Comparison of ENCODE assay signal across 1 cellular context in the genomic region with DNA sequence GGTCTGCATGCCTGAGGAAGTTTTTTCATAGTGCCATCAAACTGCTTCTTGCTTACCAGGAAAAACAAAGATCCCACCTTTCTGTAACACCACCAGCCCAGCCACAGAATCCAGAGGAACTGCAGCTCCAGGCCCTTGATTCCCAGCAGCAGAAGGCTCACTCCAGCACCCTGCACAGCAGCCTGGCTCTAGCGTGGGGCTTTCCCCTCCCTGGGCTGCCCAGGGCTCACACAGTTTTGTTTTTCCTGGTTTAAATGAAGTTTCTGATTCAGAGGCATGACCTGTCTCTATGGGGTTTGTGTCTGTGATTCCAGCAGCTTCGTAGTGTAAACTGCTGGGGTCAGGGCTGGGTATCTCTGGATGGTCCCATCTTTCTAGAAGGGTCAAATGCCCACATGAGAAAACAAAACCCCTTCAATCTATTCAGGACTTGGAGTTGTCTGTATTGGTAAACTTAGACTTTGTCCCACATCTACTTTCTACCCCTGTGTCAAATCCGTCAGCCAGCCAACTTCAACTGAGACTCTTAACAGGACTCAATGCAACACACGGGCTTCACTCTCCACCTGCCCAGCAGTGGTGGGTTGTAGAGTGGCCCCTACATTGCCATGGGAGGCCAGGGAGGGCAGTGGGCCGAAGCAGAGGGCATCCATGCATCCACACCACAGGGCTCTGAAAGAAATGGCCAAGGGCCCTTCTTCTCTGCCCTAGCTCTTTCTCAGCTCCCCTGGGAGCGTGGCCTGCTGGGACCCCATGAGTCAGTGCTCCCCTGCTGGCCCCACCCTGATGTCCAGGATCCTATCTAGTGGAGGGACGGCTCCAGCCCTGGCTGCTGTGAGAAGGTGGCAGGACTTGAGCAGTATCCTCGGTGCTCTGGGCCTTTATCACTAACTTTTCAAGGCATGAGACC.
TF ChIP-seq lines count a peak whose summit lies in the region.

No MANE protein-coding gene starts in this region.

TF ChIP-seq in IMR-90, 13 proteins besides CTCF, POLR2A, EP300 and RAD21:
- TF ChIP-seq MAZ (IDR thresholded peaks at IDR 0.05; ENCODE audit: borderline replicate concordance, low read depth, low read length) (no peak), MAFK (IDR thresholded peaks at IDR 0.05; ENCODE audit: low read depth, low read length) (no peak), FOS (IDR thresholded peaks at IDR 0.05; ENCODE audit: low read depth, low read length) (no peak), ELK1 (IDR thresholded peaks at IDR 0.05; ENCODE audit: borderline replicate concordance, low read depth, low read length) (no peak), CEBPB (IDR thresholded peaks at IDR 0.05; ENCODE audit: low read depth, low read length) (no peak), RFX5 (IDR thresholded peaks at IDR 0.05; ENCODE audit: low read depth, low read length) (no peak), SMC3 (IDR thresholded peaks at IDR 0.05; ENCODE audit: low read depth, low read length) (no peak), CHD1 (IDR thresholded peaks at IDR 0.05; ENCODE audit: low read depth, low read length) (no peak), RCOR1 (IDR thresholded peaks at IDR 0.05; ENCODE audit: insufficient replicate concordance, low read length) (no peak), BHLHE40 (IDR thresholded peaks at IDR 0.05; ENCODE audit: low read depth, low read length) (no peak), NFE2L2 (IDR thresholded peaks at IDR 0.05; ENCODE audit: low read depth, low read length) (no peak), MXI1 (IDR thresholded peaks at IDR 0.05; ENCODE audit: borderline replicate concordance, low read depth, low read length) (no peak)
- TF ChIP-seq, protein P1, sequence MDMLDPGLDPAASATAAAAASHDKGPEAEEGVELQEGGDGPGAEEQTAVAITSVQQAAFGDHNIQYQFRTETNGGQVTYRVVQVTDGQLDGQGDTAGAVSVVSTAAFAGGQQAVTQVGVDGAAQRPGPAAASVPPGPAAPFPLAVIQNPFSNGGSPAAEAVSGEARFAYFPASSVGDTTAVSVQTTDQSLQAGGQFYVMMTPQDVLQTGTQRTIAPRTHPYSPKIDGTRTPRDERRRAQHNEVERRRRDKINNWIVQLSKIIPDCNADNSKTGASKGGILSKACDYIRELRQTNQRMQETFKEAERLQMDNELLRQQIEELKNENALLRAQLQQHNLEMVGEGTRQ (IDR thresholded peaks at IDR 0.05; ENCODE audit: low read depth, low read length) = no peak
